ENCODE assay signal across 8 cellular contexts in the genomic region with DNA sequence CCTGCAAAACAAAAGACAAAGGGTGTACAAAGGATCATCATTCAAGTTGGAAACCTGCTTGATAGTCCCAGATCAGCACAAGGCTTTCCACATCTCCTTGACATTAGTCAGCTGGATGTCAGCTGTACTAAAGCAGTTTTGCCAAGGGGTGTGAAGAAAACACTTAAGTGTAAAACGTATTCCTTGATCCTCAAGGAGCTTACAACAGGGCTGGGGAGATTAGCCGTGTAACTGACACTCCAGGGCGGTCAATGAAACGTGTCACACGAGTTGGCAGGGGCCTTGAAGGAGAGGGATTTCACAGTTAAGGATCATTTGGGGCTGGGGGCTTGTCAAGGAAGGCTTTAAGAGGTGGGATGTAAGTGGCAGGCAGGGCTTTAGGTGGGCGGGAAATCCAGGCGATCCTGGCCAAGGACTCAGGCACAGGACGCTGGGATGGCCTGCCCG. TPM values are rescaled to one million over a fixed set of nuclear protein-coding genes. Genes with fewer than 3 reads are reported as not detected.
DNase-seq lines count a peak whose midpoint lies in the region; ATAC-seq, FAIRE-seq and TF ChIP-seq lines count a peak whose summit lies in the region.

No MANE protein-coding gene starts in this region.

- H3K27ac Mint-ChIP-seq in astrocyte (ENCODE audit: unreplicated experiment) = no peak overlapping the region

- FAIRE-seq in A549 (lab: Jason Lieb, UNC) (no peak), astrocyte (lab: Jason Lieb, UNC) (no peak), kidney (lab: Jason Lieb, UNC) (no peak)

- H3K79me2 ChIP-seq in astrocyte (ENCODE audit: insufficient read depth, low read length) = peaks cover 36% of the 10 kb centered on the region

- H3K4me3 ChIP-seq in A549 (peak overlapping the region; percentile 95), astrocyte (ENCODE audit: insufficient read depth, low read depth, low read length) (peak overlapping the region; percentile 86), kidney (ENCODE audit: low read length in 2 of 2) (peak overlapping the region; percentile 81 to 82)

- H3K27ac ChIP-seq in A549 (peak overlapping the region; percentile 97 to 99), astrocyte (ENCODE audit: low read depth, low read length) (peak overlapping the region; percentile 76), kidney (ENCODE audit: low read depth in 2 of 2, low read length in 2 of 2) (peak overlapping the region in 1 of 2 donors; percentile 47)

- CTCF ChIA-PET in A549 (lab: Yijun Ruan, JAX) = interaction anchor here (1.0 to 1.4 kb wide), 3 partner anchors 14 to 329 kb away, joined by 3 to 4 read pairs (median 3); no protein-coding TSS in a partner anchor

- TF ChIP-seq RAD21 in A549 (conservative IDR thresholded peaks at IDR 0.05 in 1 of 2, IDR thresholded peaks at IDR 0.05 in 1 of 2) = no peak

- peak overlapping the region; percentile 83 for H3K4me2 ChIP-seq in A549
- peak overlapping the region; percentile 90 for H3K4me2 ChIP-seq in astrocyte (ENCODE audit: low read length)

- 36% methylated on average over 7 of the region's 9 CpGs for WGBS in A549 (ENCODE audit: missing lambda C conversion rate)

- peak overlapping the region; percentile 94 for H3K9ac ChIP-seq in astrocyte (ENCODE audit: low read length)
- H3K9ac ChIP-seq in kidney (ENCODE audit: low read length in 2 of 2) = peak overlapping the region; percentile 34 to 66

- H3K36me3 ChIP-seq in astrocyte (ENCODE audit: insufficient read depth, low read length) (no peaks in the 10 kb centered on the region), kidney (ENCODE audit: control insufficient read depth in 1 of 2, insufficient read depth in 2 of 2, low read length in 2 of 2) (no peaks in the 10 kb centered on the region)

- no peak for TF ChIP-seq POLR2A in A549 (IDR thresholded peaks at IDR 0.05; ENCODE audit: low read length)

- H3K27me3 ChIP-seq in astrocyte (ENCODE audit: insufficient read depth, low read length) = no peaks in the 10 kb centered on the region

- no peaks in the 10 kb centered on the region for H4K20me1 ChIP-seq in astrocyte (ENCODE audit: insufficient read depth, low read length)

- TF ChIP-seq CTCF in A549 (IDR thresholded peaks at IDR 0.05) (no peak), astrocyte (IDR thresholded peaks at IDR 0.05; ENCODE audit: insufficient read depth, low read depth, low read length) (no peak), kidney (IDR thresholded peaks at IDR 0.05; ENCODE audit: borderline replicate concordance, extremely low read depth, insufficient read depth) (no peak)

- no peak for TF ChIP-seq EP300 in A549 (IDR thresholded peaks at IDR 0.05)

- intact Hi-C loops in kidney (cut with DNase I) = no loop called here

- DNase-seq in A549 (ENCODE audit: low read depth in 1 of 2, low spot score in 1 of 2) (no peak), astrocyte (ENCODE audit: low read depth) (peak; percentile 41), kidney (no peak), superior temporal gyrus (ENCODE audit: extremely low spot score) (peak; percentile 43), NCI-H2171 treated with DMSO at 0.1 percent for 48 hours (lab: John Stamatoyannopoulos, UW) (no peak)

- H3K9me3 Mint-ChIP-seq in astrocyte (ENCODE audit: unreplicated experiment) = no peaks in the 10 kb centered on the region

- no peaks in the 10 kb centered on the region for H3K36me3 Mint-ChIP-seq in astrocyte (ENCODE audit: low read depth, unreplicated experiment)

- H3K27me3 Mint-ChIP-seq in astrocyte (ENCODE audit: low read depth, unreplicated experiment) = peaks cover 9% of the 10 kb centered on the region

- H3K4me1 Mint-ChIP-seq in astrocyte (ENCODE audit: low read depth, unreplicated experiment) = no peaks in the 10 kb centered on the region

- H3K4me1 ChIP-seq in A549 (peaks cover 14% of the 10 kb centered on the region), astrocyte (ENCODE audit: insufficient read depth, low read length) (peaks cover 5% of the 10 kb centered on the region), kidney (ENCODE audit: control insufficient read depth in 1 of 2, insufficient read depth in 1 of 2, low read depth in 1 of 2, low read length in 2 of 2) (peaks cover 5% of the 10 kb centered on the region in 2 donors)

- peak overlapping the region; percentile 93 for H3K4me3 Mint-ChIP-seq in astrocyte (ENCODE audit: unreplicated experiment)

- peak in 1 of 2 experiments; percentile 36; a peak in 2 of 6 replicates for ATAC-seq in A549
- ATAC-seq in HG03520 (IDR thresholded peaks at IDR 0.05; ENCODE audit: unreplicated experiment) = peak; percentile 14
- no peak for ATAC-seq in GM21576 (IDR thresholded peaks at IDR 0.05; ENCODE audit: unreplicated experiment)
- no peak for ATAC-seq in GM19328 (IDR thresholded peaks at IDR 0.05; ENCODE audit: unreplicated experiment)

- peak overlapping the region; percentile 99 for H2AFZ ChIP-seq in astrocyte (ENCODE audit: low read depth, low read length)

- no peaks in the 10 kb centered on the region for H3K9me3 ChIP-seq in A549
- no peaks in the 10 kb centered on the region for H3K9me3 ChIP-seq in astrocyte (ENCODE audit: insufficient read depth, low read depth, low read length)
- H3K9me3 ChIP-seq in kidney (ENCODE audit: control insufficient read depth in 1 of 2, low read length in 2 of 2) = no peaks in the 10 kb centered on the region

- POLR2A ChIA-PET in A549 (lab: Yijun Ruan, JAX) = no interaction called here

TF ChIP-seq in A549, 52 proteins besides CTCF, POLR2A, EP300 and RAD21:
- TF ChIP-seq USF2 (IDR thresholded peaks at IDR 0.05) (no peak), RARB (CRISPR knock-in tag; IDR thresholded peaks at IDR 0.05) (peak; percentile 51; the same call in 1 of the 2 replicates), TP53 (CRISPR knock-in tag; IDR thresholded peaks at IDR 0.05) (peak; percentile 89; the same call in 1 of the 2 replicates), CBX2 (IDR thresholded peaks at IDR 0.05; ENCODE audit: borderline replicate concordance, low read depth) (no peak), HOXB13 (CRISPR knock-in tag; IDR thresholded peaks at IDR 0.05; ENCODE audit: low read depth) (peak; percentile 86; the same call in 1 of the 2 replicates), CHD2 (IDR thresholded peaks at IDR 0.05; ENCODE audit: low read length, partially characterized antibody) (no peak)
- TF ChIP-seq, protein P1, sequence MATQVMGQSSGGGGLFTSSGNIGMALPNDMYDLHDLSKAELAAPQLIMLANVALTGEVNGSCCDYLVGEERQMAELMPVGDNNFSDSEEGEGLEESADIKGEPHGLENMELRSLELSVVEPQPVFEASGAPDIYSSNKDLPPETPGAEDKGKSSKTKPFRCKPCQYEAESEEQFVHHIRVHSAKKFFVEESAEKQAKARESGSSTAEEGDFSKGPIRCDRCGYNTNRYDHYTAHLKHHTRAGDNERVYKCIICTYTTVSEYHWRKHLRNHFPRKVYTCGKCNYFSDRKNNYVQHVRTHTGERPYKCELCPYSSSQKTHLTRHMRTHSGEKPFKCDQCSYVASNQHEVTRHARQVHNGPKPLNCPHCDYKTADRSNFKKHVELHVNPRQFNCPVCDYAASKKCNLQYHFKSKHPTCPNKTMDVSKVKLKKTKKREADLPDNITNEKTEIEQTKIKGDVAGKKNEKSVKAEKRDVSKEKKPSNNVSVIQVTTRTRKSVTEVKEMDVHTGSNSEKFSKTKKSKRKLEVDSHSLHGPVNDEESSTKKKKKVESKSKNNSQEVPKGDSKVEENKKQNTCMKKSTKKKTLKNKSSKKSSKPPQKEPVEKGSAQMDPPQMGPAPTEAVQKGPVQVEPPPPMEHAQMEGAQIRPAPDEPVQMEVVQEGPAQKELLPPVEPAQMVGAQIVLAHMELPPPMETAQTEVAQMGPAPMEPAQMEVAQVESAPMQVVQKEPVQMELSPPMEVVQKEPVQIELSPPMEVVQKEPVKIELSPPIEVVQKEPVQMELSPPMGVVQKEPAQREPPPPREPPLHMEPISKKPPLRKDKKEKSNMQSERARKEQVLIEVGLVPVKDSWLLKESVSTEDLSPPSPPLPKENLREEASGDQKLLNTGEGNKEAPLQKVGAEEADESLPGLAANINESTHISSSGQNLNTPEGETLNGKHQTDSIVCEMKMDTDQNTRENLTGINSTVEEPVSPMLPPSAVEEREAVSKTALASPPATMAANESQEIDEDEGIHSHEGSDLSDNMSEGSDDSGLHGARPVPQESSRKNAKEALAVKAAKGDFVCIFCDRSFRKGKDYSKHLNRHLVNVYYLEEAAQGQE (IDR thresholded peaks at IDR 0.05) = no peak

RNA-seq across cellular contexts. Expression of gene CNTLN, which starts 0.4 kb away (rescaled TPM):
- polyA plus RNA-seq in A549 (2011; rRNA removed) = 6.7 and 11.9 TPM in 2 replicates
- polyA plus RNA-seq in A549 (2012; cell fraction: cytosol; rRNA removed) = 3.0 and 3.4 TPM in 2 replicates
- 2.6 and 3.1 TPM in 2 replicates for polyA plus RNA-seq in A549 (2012; cell fraction: nucleus; rRNA removed)
- 8.1 to 8.5 TPM (median 8.2 TPM) in 3 replicates for polyA plus RNA-seq in A549 (2017; fragmentation: RNase III; extraction: RNeasy Plus Mini Kit Qiagen cat#74134 plus additional on column Dnase treatment)
- 4.6 and 5.4 TPM in 2 replicates for polyA minus RNA-seq in A549 (2011; rRNA and poly(A)+ RNA removed)
- 4.4 and 5.5 TPM in 2 replicates for total RNA-seq in astrocyte
- total RNA-seq in kidney = 8.0 TPM
- polyA plus RNA-seq in kidney (ENCODE audit: insufficient read depth, low read depth, low replicate concordance) = 2.0 TPM

Comparison
In these comparisons a context has a peak if more than half of its experiments do, and no peak if none do; other contexts are left out.
1. DNase-seq: peak in astrocyte (single experiment) and superior temporal gyrus (single experiment); none in A549 (0 of 2), kidney (single experiment) and NCI-H2171 treated with DMSO at 0.1 percent for 48 hours (single experiment).
2. Peak in every context shown above with its lines, with median percentiles within 50 percentile points of each other: H3K4me3 ChIP-seq.